Comparison of ENCODE assay signal across 4 cellular contexts in genomic region chr2:31642707-31643106, GRCh38.
A peak's percentile ranks its signal among the peaks of the same experiment; 100 is the strongest.
TF ChIP-seq lines count a peak whose summit lies in the region.

No MANE protein-coding gene starts in this region.

TF ChIP-seq in HepG2, 621 proteins besides CTCF, POLR2A, EP300 and RAD21:
- TF ChIP-seq STAT5B (CRISPR knock-in tag; IDR thresholded peaks at IDR 0.05) (no peak), MAFK (conservative IDR thresholded peaks at IDR 0.05 in 1 of 2, IDR thresholded peaks at IDR 0.05 in 1 of 2; ENCODE audit: low read length in 2 of 2) (peak; percentile 56 to 74; a peak in 2 of 4 replicates), ZNF281 (CRISPR knock-in tag; IDR thresholded peaks at IDR 0.05; ENCODE audit: borderline replicate concordance) (no peak), ZXDC (CRISPR knock-in tag; IDR thresholded peaks at IDR 0.05) (no peak), MAFF (IDR thresholded peaks at IDR 0.05; ENCODE audit: low read depth, low read length) (peak; percentile 53), KAT2B (IDR thresholded peaks at IDR 0.05; ENCODE audit: borderline replicate concordance, low read depth, low read length) (no peak)

TF ChIP-seq in A549, 52 proteins besides CTCF, POLR2A, EP300 and RAD21:
- TF ChIP-seq NFE2L2 (conservative IDR thresholded peaks at IDR 0.05; ENCODE audit: low read length) = no peak
- TF ChIP-seq MAFK (IDR thresholded peaks at IDR 0.05; ENCODE audit: partially characterized antibody) = peak; percentile 56

TF ChIP-seq in IMR-90, 13 proteins besides CTCF, POLR2A, EP300 and RAD21:
- TF ChIP-seq MAZ (IDR thresholded peaks at IDR 0.05; ENCODE audit: borderline replicate concordance, low read depth, low read length) (no peak), MXI1 (IDR thresholded peaks at IDR 0.05; ENCODE audit: borderline replicate concordance, low read depth, low read length) (no peak), MAFK (IDR thresholded peaks at IDR 0.05; ENCODE audit: low read depth, low read length) (0 out of 2 replicates have a peak, but pooled peaks have one; percentile 40)

TF ChIP-seq in K562, 482 proteins besides CTCF, POLR2A, EP300 and RAD21:
- TF ChIP-seq NCOA1 (IDR thresholded peaks at IDR 0.05; ENCODE audit: low read depth) (no peak), C11orf30 (IDR thresholded peaks at IDR 0.05; ENCODE audit: low read depth) (peak; percentile 12; the same call in 1 of the 2 replicates)
